In the genomic region with DNA sequence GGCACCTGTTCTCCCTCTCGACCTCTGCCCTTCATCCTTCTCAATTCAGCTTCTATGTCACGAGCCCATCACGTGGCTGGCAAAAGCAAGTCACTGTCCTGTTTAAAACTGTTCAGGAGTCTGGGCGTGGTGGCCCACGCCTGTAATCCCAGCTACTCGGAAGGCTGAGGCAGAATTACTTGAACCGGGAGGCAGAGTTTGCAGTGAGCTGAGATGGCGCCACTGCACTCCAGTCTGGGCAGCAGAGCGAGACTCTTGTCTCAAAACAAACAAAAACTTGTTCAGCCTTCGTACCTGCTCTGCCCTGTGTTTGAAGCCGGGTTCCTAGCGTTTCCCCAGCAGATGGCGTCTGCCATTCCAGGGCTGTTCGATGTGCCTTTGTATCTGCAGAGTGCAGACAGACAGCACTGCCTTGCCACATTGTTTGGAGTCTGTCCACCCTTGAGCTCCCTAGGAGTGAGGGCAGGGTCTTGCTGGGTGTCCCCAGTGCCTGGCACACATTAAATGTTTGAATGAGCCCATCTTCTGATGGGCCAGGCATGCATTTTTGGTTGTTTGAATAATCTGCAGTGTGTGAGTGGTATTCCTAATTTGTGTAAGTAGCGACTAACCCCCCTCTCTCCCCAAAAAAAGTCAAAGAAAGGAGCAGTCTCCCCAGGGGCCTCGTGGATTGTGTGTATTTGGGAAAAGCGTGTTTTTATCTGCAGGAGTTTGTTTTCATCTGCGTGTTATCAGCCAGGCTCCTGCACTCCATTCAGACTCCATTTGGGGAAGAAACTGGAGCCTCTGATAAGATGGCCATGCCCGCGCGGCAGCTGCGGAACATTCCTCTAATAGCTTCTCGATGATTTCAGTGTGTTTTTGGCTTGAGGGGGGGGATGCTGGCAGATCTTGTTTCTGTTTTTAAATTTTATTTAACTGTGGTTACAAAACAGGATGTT, we compare ENCODE assay signal across 8 cellular contexts.
DNase-seq lines count a peak whose midpoint lies in the region; ATAC-seq and TF ChIP-seq lines count a peak whose summit lies in the region.

No MANE protein-coding gene starts in this region.

- DNase-seq in COR-L47 (lab: John Stamatoyannopoulos, UW) (peak; percentile 12), H7 (peak; percentile 83), coronary artery (ENCODE audit: low spot score) (no peak), medulla oblongata (ENCODE audit: extremely low spot score) (peak; percentile 16), amniotic stem cell (lab: John Stamatoyannopoulos, UW) (no peak), SKM-1 treated with dmso at 0.1 percent for 144 hours (lab: John Stamatoyannopoulos, UW; ENCODE audit: unreplicated experiment) (no peak)

- ATAC-seq in HG02981 (IDR thresholded peaks at IDR 0.05; ENCODE audit: unreplicated experiment), result no peak

- H3K36me3 ChIP-seq in H7 (replicated peaks; ENCODE audit: control insufficient read depth, insufficient read depth, low read length) (peaks cover 13% of the 10 kb centered on the region), OCI-LY1 (ENCODE audit: insufficient read depth, low read length) (peaks cover 86% of the 10 kb centered on the region)

- TF ChIP-seq CTCF in OCI-LY1 (IDR thresholded peaks at IDR 0.05; ENCODE audit: low read length), result peak; percentile 72
- peak; percentile 36 for TF ChIP-seq CTCF in coronary artery (IDR thresholded peaks at IDR 0.05)

- no peaks in the 10 kb centered on the region for H4K20me1 ChIP-seq in OCI-LY1 (ENCODE audit: insufficient read depth, low read length)

- H3K27me3 ChIP-seq in H7 (ENCODE audit: control insufficient read depth, insufficient read depth, low read length), result no peaks in the 10 kb centered on the region
- no peaks in the 10 kb centered on the region for H3K27me3 ChIP-seq in OCI-LY1 (ENCODE audit: insufficient read depth, low read length)

- peaks cover 10% of the 10 kb centered on the region for H3K4me1 ChIP-seq in OCI-LY1 (ENCODE audit: insufficient read depth, low read length, severe bottlenecking)

- H3K9me2 ChIP-seq in OCI-LY1 (ENCODE audit: low read depth, low read length), result no peaks in the 10 kb centered on the region

- H3K9me3 ChIP-seq in OCI-LY1 (ENCODE audit: low read length), result no peaks in the 10 kb centered on the region

- H3K4me3 ChIP-seq in H7 (ENCODE audit: insufficient read depth, low read depth, low read length) (no peak overlapping the region), OCI-LY1 (ENCODE audit: low read depth, low read length, poor library complexity, severe bottlenecking) (no peak overlapping the region), coronary artery (peak overlapping the region; percentile 59)

- H3K79me2 ChIP-seq in OCI-LY1 (ENCODE audit: insufficient read depth, low read length), result no peaks in the 10 kb centered on the region; the same call in 1 of the 2 replicates

- no peak overlapping the region for H2AFZ ChIP-seq in OCI-LY1 (ENCODE audit: low read length)

- no peak overlapping the region for H3K4me2 ChIP-seq in OCI-LY1 (ENCODE audit: low read length)

- H3K27ac ChIP-seq in OCI-LY1 (ENCODE audit: low read depth, low read length, poor library complexity, severe bottlenecking) (peak overlapping the region; percentile 53), coronary artery (peak overlapping the region; percentile 54 to 93)

- no peaks in the 10 kb centered on the region for H3F3A ChIP-seq in OCI-LY1 (ENCODE audit: insufficient read depth, low read length)

- H3K9ac ChIP-seq in OCI-LY1 (ENCODE audit: low read length), result no peak overlapping the region

Comparison
In these comparisons a context has a peak if more than half of its experiments do, and no peak if none do; other contexts are left out.
1. DNase-seq: peak in COR-L47 (single experiment), H7 (single experiment) and medulla oblongata (single experiment); none in coronary artery (single experiment), amniotic stem cell (single experiment) and SKM-1 treated with dmso at 0.1 percent for 144 hours (single experiment).